1 cellular context compared by ENCODE assay signal in genomic region chr13:38348890-38349289, GRCh38.
TF ChIP-seq lines count a peak whose summit lies in the region.

No MANE protein-coding gene starts in this region.

TF ChIP-seq in GM23338, 12 proteins besides CTCF, POLR2A, EP300 and RAD21 (continued from another document):
- TF ChIP-seq REST (IDR thresholded peaks at IDR 0.05; ENCODE audit: unreplicated experiment), result no peak
- no peak for TF ChIP-seq POLR2AphosphoS5 (IDR thresholded peaks at IDR 0.05; ENCODE audit: low read depth)
- TF ChIP-seq JUNB (IDR thresholded peaks at IDR 0.05; ENCODE audit: unreplicated experiment), result no peak
- no peak for TF ChIP-seq ZNF114 (CRISPR knock-in tag; IDR thresholded peaks at IDR 0.05)
- no peak for TF ChIP-seq EZH2 (IDR thresholded peaks at IDR 0.05; ENCODE audit: low read depth, unreplicated experiment)
- no peak for TF ChIP-seq EZH2phosphoT487 (IDR thresholded peaks at IDR 0.05; ENCODE audit: unreplicated experiment)
- no peak for TF ChIP-seq CREB1 (CRISPR knock-in tag; IDR thresholded peaks at IDR 0.05; ENCODE audit: low read depth)
- TF ChIP-seq, protein P1, sequence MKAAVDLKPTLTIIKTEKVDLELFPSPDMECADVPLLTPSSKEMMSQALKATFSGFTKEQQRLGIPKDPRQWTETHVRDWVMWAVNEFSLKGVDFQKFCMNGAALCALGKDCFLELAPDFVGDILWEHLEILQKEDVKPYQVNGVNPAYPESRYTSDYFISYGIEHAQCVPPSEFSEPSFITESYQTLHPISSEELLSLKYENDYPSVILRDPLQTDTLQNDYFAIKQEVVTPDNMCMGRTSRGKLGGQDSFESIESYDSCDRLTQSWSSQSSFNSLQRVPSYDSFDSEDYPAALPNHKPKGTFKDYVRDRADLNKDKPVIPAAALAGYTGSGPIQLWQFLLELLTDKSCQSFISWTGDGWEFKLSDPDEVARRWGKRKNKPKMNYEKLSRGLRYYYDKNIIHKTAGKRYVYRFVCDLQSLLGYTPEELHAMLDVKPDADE (IDR thresholded peaks at IDR 0.05), result no peak
- no peak for TF ChIP-seq ZNF331 (CRISPR knock-in tag; IDR thresholded peaks at IDR 0.05; ENCODE audit: low read depth)
